1 cellular context compared by ENCODE assay signal in genomic region chr2:217813828-217814227, GRCh38.
A peak's percentile ranks its signal among the peaks of the same experiment; 100 is the strongest.
TF ChIP-seq lines count a peak whose summit lies in the region.

No MANE protein-coding gene starts in this region.

TF ChIP-seq in HepG2, 621 proteins besides CTCF, POLR2A, EP300 and RAD21 (continued from another document):
- TF ChIP-seq, protein P1, sequence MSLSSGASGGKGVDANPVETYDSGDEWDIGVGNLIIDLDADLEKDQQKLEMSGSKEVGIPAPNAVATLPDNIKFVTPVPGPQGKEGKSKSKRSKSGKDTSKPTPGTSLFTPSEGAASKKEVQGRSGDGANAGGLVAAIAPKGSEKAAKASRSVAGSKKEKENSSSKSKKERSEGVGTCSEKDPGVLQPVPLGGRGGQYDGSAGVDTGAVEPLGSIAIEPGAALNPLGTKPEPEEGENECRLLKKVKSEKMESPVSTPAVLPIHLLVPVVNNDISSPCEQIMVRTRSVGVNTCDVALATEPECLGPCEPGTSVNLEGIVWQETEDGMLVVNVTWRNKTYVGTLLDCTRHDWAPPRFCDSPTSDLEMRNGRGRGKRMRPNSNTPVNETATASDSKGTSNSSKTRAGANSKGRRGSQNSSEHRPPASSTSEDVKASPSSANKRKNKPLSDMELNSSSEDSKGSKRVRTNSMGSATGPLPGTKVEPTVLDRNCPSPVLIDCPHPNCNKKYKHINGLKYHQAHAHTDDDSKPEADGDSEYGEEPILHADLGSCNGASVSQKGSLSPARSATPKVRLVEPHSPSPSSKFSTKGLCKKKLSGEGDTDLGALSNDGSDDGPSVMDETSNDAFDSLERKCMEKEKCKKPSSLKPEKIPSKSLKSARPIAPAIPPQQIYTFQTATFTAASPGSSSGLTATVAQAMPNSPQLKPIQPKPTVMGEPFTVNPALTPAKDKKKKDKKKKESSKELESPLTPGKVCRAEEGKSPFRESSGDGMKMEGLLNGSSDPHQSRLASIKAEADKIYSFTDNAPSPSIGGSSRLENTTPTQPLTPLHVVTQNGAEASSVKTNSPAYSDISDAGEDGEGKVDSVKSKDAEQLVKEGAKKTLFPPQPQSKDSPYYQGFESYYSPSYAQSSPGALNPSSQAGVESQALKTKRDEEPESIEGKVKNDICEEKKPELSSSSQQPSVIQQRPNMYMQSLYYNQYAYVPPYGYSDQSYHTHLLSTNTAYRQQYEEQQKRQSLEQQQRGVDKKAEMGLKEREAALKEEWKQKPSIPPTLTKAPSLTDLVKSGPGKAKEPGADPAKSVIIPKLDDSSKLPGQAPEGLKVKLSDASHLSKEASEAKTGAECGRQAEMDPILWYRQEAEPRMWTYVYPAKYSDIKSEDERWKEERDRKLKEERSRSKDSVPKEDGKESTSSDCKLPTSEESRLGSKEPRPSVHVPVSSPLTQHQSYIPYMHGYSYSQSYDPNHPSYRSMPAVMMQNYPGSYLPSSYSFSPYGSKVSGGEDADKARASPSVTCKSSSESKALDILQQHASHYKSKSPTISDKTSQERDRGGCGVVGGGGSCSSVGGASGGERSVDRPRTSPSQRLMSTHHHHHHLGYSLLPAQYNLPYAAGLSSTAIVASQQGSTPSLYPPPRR (CRISPR knock-in tag; IDR thresholded peaks at IDR 0.05; ENCODE audit: borderline replicate concordance): no peak
- TF ChIP-seq FOXP1 (IDR thresholded peaks at IDR 0.05) (no peak), FOXP1 (CRISPR knock-in tag; IDR thresholded peaks at IDR 0.05) (no peak), CENPBD1 (CRISPR knock-in tag; IDR thresholded peaks at IDR 0.05; ENCODE audit: borderline replicate concordance, low read depth) (no peak), ZMYM2 (CRISPR knock-in tag; IDR thresholded peaks at IDR 0.05) (0 out of 2 replicates have a peak, but pooled peaks have one; percentile 41), HIC2 (CRISPR knock-in tag; IDR thresholded peaks at IDR 0.05; ENCODE audit: low read depth) (peak; percentile 77), KLF11 (CRISPR knock-in tag; IDR thresholded peaks at IDR 0.05) (no peak), ZNF468 (CRISPR knock-in tag; IDR thresholded peaks at IDR 0.05) (no peak)
- TF ChIP-seq, protein P2, sequence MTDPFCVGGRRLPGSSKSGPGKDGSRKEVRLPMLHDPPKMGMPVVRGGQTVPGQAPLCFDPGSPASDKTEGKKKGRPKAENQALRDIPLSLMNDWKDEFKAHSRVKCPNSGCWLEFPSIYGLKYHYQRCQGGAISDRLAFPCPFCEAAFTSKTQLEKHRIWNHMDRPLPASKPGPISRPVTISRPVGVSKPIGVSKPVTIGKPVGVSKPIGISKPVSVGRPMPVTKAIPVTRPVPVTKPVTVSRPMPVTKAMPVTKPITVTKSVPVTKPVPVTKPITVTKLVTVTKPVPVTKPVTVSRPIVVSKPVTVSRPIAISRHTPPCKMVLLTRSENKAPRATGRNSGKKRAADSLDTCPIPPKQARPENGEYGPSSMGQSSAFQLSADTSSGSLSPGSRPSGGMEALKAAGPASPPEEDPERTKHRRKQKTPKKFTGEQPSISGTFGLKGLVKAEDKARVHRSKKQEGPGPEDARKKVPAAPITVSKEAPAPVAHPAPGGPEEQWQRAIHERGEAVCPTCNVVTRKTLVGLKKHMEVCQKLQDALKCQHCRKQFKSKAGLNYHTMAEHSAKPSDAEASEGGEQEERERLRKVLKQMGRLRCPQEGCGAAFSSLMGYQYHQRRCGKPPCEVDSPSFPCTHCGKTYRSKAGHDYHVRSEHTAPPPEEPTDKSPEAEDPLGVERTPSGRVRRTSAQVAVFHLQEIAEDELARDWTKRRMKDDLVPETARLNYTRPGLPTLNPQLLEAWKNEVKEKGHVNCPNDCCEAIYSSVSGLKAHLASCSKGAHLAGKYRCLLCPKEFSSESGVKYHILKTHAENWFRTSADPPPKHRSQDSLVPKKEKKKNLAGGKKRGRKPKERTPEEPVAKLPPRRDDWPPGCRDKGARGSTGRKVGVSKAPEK (CRISPR knock-in tag; IDR thresholded peaks at IDR 0.05; ENCODE audit: borderline replicate concordance): no peak
